ENCODE assay signal across 25 cellular contexts in genomic region chr6:124233221-124233620, GRCh38.
"Had no signal": no experiment of that assay in that cellular context is flagged by ENCODE, and none has a peak within 500 bp of the region (broad histone marks: within the 10 kb centered on the region; RNA-seq: fewer than 3 reads in every experiment).

No MANE protein-coding gene starts in this region.

- ATAC-seq: stimulated activated effector memory CD8-positive, alpha-beta T cell treated with anti-CD3 and anti-CD28 coated beads, Interleukin-12 subunit alpha, Interleukin-12 subunit beta, amount 100 ng/mL, for 72 hours; stimulated activated memory B cell treated with anti-CD40 and anti-IgM and Interleukin-4, amounts not matched to agents 10 μg/mL and 1 μg/mL and 100 μg/mL, for 72 hours; stimulated activated naive B cell treated with anti-CD40 and anti-IgM and Interleukin-4, amounts not matched to agents 10 μg/mL and 1 μg/mL and 100 μg/mL, for 72 hours; stimulated activated naive CD8-positive, alpha-beta T cell treated with anti-CD3 and anti-CD28 coated beads, Interleukin-15, amount 100 ng/mL, for 72 hours; stimulated activated naive CD8-positive, alpha-beta T cell treated with anti-CD3 and anti-CD28 coated beads, Interleukin-15, Interleukin-2, amounts not matched to agents 100 U/mL and 50 U/mL, for 24 hours; upper lobe of right lung had no signal

- H3K27me3 ChIP-seq: stomach, suprapubic skin, testis, thyroid gland, tibial artery, tibial nerve, transverse colon, upper lobe of left lung, upper lobe of right lung, uterus, vagina had no signal

- H3K36me3 ChIP-seq: stomach, suprapubic skin, thoracic aorta, thyroid gland, tibial artery, tibial nerve, transverse colon, upper lobe of left lung, upper lobe of right lung, uterus, vagina had no signal

- H3K4me3 ChIP-seq: stomach, suprapubic skin, testis, thoracic aorta, thyroid gland, tibial artery, tibial nerve, transverse colon, upper lobe of left lung, upper lobe of right lung, uterus, vagina had no signal

- DNase-seq: stimulated activated CD4-positive, alpha-beta T cell treated with anti-CD3 and anti-CD28 coated beads, Interleukin-2, amount 100 ng/mL, for 48 hours; stimulated activated CD4-positive, alpha-beta T cell treated with anti-CD3 and anti-CD28 coated beads, Interleukin-4, amount 100 ng/mL, for 1 hour; stimulated activated CD4-positive, alpha-beta T cell treated with anti-CD3 and anti-CD28 coated beads, Interleukin-4, amount 100 ng/mL, for 24 hours; stimulated activated CD4-positive, alpha-beta T cell treated with anti-CD3 and anti-CD28 coated beads, Interleukin-4, amount 100 ng/mL, for 4 hours; stimulated activated CD8-positive, alpha-beta memory T cell treated with anti-CD3 and anti-CD28 coated beads, Interleukin-4, amount 100 ng/mL, for 48 hours; stimulated activated naive B cell treated with anti-CD40 and anti-IgM and Interleukin-4, amounts not matched to agents 10 μg/mL and 1 μg/mL and 100 μg/mL, for 72 hours; stimulated activated naive CD4-positive, alpha-beta T cell; stimulated activated naive CD4-positive, alpha-beta T cell treated with Interleukin-2 at 50 U/mL for 16 hours; stimulated activated naive CD8-positive, alpha-beta T cell treated with anti-CD3 and anti-CD28 coated beads, Interleukin-15, amount 100 ng/mL, for 72 hours; stimulated activated naive CD8-positive, alpha-beta T cell treated with anti-CD3 and anti-CD28 coated beads, Interleukin-15, Interleukin-2, amounts not matched to agents 100 U/mL and 50 U/mL, for 24 hours; stomach; testis; thyroid gland; tibial artery; transverse colon; trophoblast cell; upper lobe of left lung; upper lobe of right lung; uterus had no signal

- H3K27ac ChIP-seq: stomach, suprapubic skin, testis, thoracic aorta, thyroid gland, tibial artery, tibial nerve, transverse colon, upper lobe of left lung, upper lobe of right lung, uterus, vagina had no signal

- H3K9me3 ChIP-seq: suprapubic skin, testis, thoracic aorta, thyroid gland, transverse colon, upper lobe of right lung, uterus, vagina had no signal

- H3K4me1 ChIP-seq: stomach, suprapubic skin, testis, thyroid gland, tibial artery, tibial nerve, transverse colon, upper lobe of left lung, upper lobe of right lung, uterus, vagina had no signal
